ENCODE assay signal across 14 cellular contexts in the genomic region with DNA sequence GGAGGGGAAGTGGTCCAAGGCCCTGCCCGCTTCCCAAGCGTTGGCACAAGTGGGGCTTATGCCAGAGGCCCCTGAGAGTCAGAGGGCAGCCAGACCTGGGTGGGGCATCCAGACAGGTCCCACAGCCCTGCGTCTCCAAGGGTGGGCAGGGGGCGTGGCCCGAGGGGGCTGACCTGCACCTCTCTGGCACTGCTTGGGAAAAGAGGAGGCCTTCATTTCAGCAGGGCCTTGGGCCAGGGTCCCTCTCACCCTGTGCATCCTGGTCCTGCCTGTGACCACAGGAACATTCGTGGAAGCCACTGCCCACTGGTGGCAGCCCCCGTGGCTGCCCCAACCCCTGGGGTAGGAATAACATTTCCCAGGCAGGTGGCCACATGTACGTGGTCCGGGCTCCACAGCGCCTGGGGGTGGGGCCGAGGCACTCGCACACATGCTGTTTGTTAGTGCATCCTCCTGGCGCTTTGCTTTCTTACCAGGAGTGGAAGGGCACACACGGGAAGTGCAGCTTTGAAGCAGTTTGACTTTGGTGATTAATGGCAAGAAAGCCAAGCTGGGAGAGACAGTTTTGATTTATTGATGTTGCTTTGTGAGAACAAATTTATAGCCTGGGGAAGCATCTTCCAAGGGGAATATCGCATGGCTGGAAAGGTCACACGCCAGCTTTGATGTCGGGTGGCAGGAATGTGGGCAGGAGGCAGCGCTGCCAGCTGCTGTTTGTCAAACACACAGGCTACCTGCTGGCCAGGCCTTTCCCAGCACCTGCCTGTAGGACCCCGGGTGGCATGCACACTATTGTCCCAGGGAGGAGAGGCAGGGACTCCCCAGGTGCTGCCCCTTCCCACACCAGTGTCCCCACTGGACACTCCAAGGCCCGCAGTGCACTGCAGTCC. TPM values are rescaled to one million over a fixed set of nuclear protein-coding genes. Genes with fewer than 3 reads are reported as not detected.
DNase-seq lines count a peak whose midpoint lies in the region; ATAC-seq and TF ChIP-seq lines count a peak whose summit lies in the region.
"Had no signal": no experiment of that assay in that cellular context is flagged by ENCODE, and none has a peak within 500 bp of the region (broad histone marks: within the 10 kb centered on the region; RNA-seq: fewer than 3 reads in every experiment).

No MANE protein-coding gene starts in this region.

- H3K36me3 ChIP-seq in GM23338 (ENCODE audit: insufficient read depth) (no peaks in the 10 kb centered on the region), endodermal cell (ENCODE audit: control insufficient read depth, insufficient read depth, low read length) (peaks cover 7% of the 10 kb centered on the region)
- H3K36me3 ChIP-seq: thyroid gland had no signal

- H3K36me3 Mint-ChIP-seq in GM23338 (ENCODE audit: low read depth) (peaks cover 6% of the 10 kb centered on the region; the same call in 1 of the 3 replicates), endodermal cell (ENCODE audit: low read depth) (peaks cover 8% of the 10 kb centered on the region)
- H3K36me3 Mint-ChIP-seq: WTC11 had no signal

- H3F3A ChIP-seq in GM23338 (replicated peaks; ENCODE audit: low read depth) = peaks cover 8% of the 10 kb centered on the region; the same call in 1 of the 2 replicates

- H2AFZ ChIP-seq in GM23338 = no peak overlapping the region

- H3K9me2 ChIP-seq in GM23338 (ENCODE audit: insufficient read depth) = no peaks in the 10 kb centered on the region

- ATAC-seq in GM23338 (no peak), HG03457 (IDR thresholded peaks at IDR 0.05; ENCODE audit: unreplicated experiment) (no peak), HG02798 (IDR thresholded peaks at IDR 0.05; ENCODE audit: poor library complexity, unreplicated experiment) (no peak)
- ATAC-seq: WTC11 had no signal

- H3K9me3 ChIP-seq in endodermal cell (ENCODE audit: control insufficient read depth, low read length) = no peaks in the 10 kb centered on the region
- H3K9me3 ChIP-seq: thyroid gland had no signal

- peaks cover 15% of the 10 kb centered on the region for H3K79me2 ChIP-seq in GM23338 (replicated peaks; ENCODE audit: insufficient read depth)

- H3K4me2 ChIP-seq in GM23338 = no peak overlapping the region

- peaks cover 5% of the 10 kb centered on the region; the same call in 2 of the 3 replicates for H3K4me1 Mint-ChIP-seq in GM23338
- H3K4me1 Mint-ChIP-seq in endodermal cell = peaks cover 5% of the 10 kb centered on the region

- H3K4me3 ChIP-seq in GM23338 (no peak overlapping the region), endodermal cell (ENCODE audit: low read length) (no peak overlapping the region)
- H3K4me3 ChIP-seq: thyroid gland had no signal

- 93 to 94% methylated on average over 19 to 20 of the region's 20 CpGs for WGBS in endodermal cell (ENCODE audit: insufficient coverage in 1 of 2, insufficient read length in 1 of 2), 2 experiments

- H3K4me1 ChIP-seq in GM23338 (ENCODE audit: insufficient read depth) (peaks cover 5% of the 10 kb centered on the region; the same call in 1 of the 2 replicates), endodermal cell (ENCODE audit: control insufficient read depth, insufficient read depth, low read length) (no peaks in the 10 kb centered on the region)

- H3K27ac ChIP-seq in GM23338 (ENCODE audit: low read depth) (0 out of 2 replicates have a peak overlapping the region, but pooled peaks have one; percentile 80), endodermal cell (ENCODE audit: low read depth, low read length) (peak overlapping the region; percentile 47)
- H3K27ac ChIP-seq: thyroid gland had no signal

- peaks cover 3% of the 10 kb centered on the region for H4K20me1 ChIP-seq in GM23338 (replicated peaks; ENCODE audit: insufficient read depth)

- peaks cover 17% of the 10 kb centered on the region for H3K27me3 Mint-ChIP-seq in GM23338 (ENCODE audit: insufficient read depth, low read depth, poor library complexity)
- no peaks in the 10 kb centered on the region for H3K27me3 Mint-ChIP-seq in endodermal cell (ENCODE audit: insufficient read depth)
- H3K27me3 Mint-ChIP-seq: CD4-positive, alpha-beta memory T cell had no signal

- no peak for TF ChIP-seq CTCF in GM23338 (conservative IDR thresholded peaks at IDR 0.05; ENCODE audit: low read depth in 2 of 2)
- no peak for TF ChIP-seq CTCF in endodermal cell (conservative IDR thresholded peaks at IDR 0.05)

- H3K9me3 Mint-ChIP-seq in GM23338 (no peaks in the 10 kb centered on the region), endodermal cell (no peaks in the 10 kb centered on the region)
- H3K9me3 Mint-ChIP-seq: CD4-positive, alpha-beta memory T cell; HFFc6; WTC11 had no signal

- no peak overlapping the region; the same call in 2 of the 3 replicates for H3K4me3 Mint-ChIP-seq in GM23338
- H3K4me3 Mint-ChIP-seq in endodermal cell = no peak overlapping the region
- H3K4me3 Mint-ChIP-seq: HFFc6, WTC11 had no signal

- H3K27ac Mint-ChIP-seq in GM23338 (no peak overlapping the region), endodermal cell (no peak overlapping the region)
- H3K27ac Mint-ChIP-seq: HFFc6, WTC11 had no signal

- no peaks in the 10 kb centered on the region for H3K27me3 ChIP-seq in GM23338 (ENCODE audit: insufficient read depth)
- H3K27me3 ChIP-seq in endodermal cell (ENCODE audit: control insufficient read depth, insufficient read depth, low read length, poor library complexity, severe bottlenecking) = no peaks in the 10 kb centered on the region
- H3K27me3 ChIP-seq: thyroid gland had no signal

- no peak for DNase-seq in GM23338 (ENCODE audit: low spot score)
- DNase-seq in NCI-H2196 (lab: John Stamatoyannopoulos, UW; ENCODE audit: unreplicated experiment) = peak; percentile 61
- DNase-seq in endodermal cell = no peak
- no peak for DNase-seq in COLO829 (ENCODE audit: low spot score)
- DNase-seq: amniotic stem cell; CD4-positive, alpha-beta memory T cell; cortex of kidney; HFFc6; NCI-H748 treated with DMSO at 0.1 percent for 48 hours; stimulated activated CD4-positive, alpha-beta T cell treated with anti-CD3 and anti-CD28 coated beads, Interleukin-15, amount 100 ng/mL, for 24 hours; thyroid gland had no signal

- H3K9ac ChIP-seq in endodermal cell (ENCODE audit: extremely low read depth, low read length, poor library complexity, severe bottlenecking) = no peak overlapping the region

TF ChIP-seq in GM23338, 12 proteins besides CTCF, POLR2A, EP300 and RAD21:
- no peak for TF ChIP-seq ZNF114 (CRISPR knock-in tag; IDR thresholded peaks at IDR 0.05)
- no peak for TF ChIP-seq NANOG (IDR thresholded peaks at IDR 0.05; ENCODE audit: borderline replicate concordance)
- no peak for TF ChIP-seq CREB1 (CRISPR knock-in tag; IDR thresholded peaks at IDR 0.05; ENCODE audit: low read depth)
- no peak for TF ChIP-seq JUNB (IDR thresholded peaks at IDR 0.05; ENCODE audit: unreplicated experiment)
- TF ChIP-seq EZH2phosphoT487 (IDR thresholded peaks at IDR 0.05; ENCODE audit: unreplicated experiment) = no peak
- TF ChIP-seq EZH2 (IDR thresholded peaks at IDR 0.05; ENCODE audit: low read depth, unreplicated experiment) = no peak
- TF ChIP-seq STAT1 (IDR thresholded peaks at IDR 0.05; ENCODE audit: unreplicated experiment) = no peak
TF ChIP-seq in GM23338: peak in this region for 0.

RNA-seq across cellular contexts. Expression of gene CENPX, which starts 4.3 kb away (rescaled TPM):
- 114 and 127 TPM in 2 replicates for total RNA-seq in GM23338 (2014; rRNA removed; shearing (Covaris generic))
- 157 and 172 TPM in 2 replicates for polyA plus RNA-seq in GM23338 (2016; fragmentation: Nextera tagmentation; extraction: Ambion mirVana)
- total RNA-seq in endodermal cell = 10 to 100 TPM; 80.0 to 85.0 TPM
- polyA plus RNA-seq in endodermal cell (2013, experiment 1 of 2) = 62.5 TPM
- polyA plus RNA-seq in endodermal cell (2013, experiment 2 of 2) = 61.5 TPM

RNA-seq across cellular contexts. Expression of gene LRRC45, which starts 4.7 kb away (rescaled TPM):
- total RNA-seq in GM23338 (2014; rRNA removed; shearing (Covaris generic)) = 40.7 and 41.6 TPM in 2 replicates
- 16.1 and 17.6 TPM in 2 replicates for polyA plus RNA-seq in GM23338 (2016; fragmentation: Nextera tagmentation; extraction: Ambion mirVana)
- total RNA-seq in endodermal cell = 10 to 100 TPM; 35.1 to 38.9 TPM
- 22.3 TPM for polyA plus RNA-seq in endodermal cell (2013, experiment 1 of 2)
- polyA plus RNA-seq in endodermal cell (2013, experiment 2 of 2) = 20.1 TPM

RNA-seq across cellular contexts. Expression of gene RAC3, which starts 13.1 kb away (rescaled TPM):
- total RNA-seq in GM23338 (2014; rRNA removed; shearing (Covaris generic)) = 211 and 293 TPM in 2 replicates
- polyA plus RNA-seq in GM23338 (2016; fragmentation: Nextera tagmentation; extraction: Ambion mirVana) = 31.5 and 35.6 TPM in 2 replicates
- total RNA-seq in endodermal cell = 10 to 100 TPM; 45.7 to 53.9 TPM
- polyA plus RNA-seq in endodermal cell (2013, experiment 1 of 2) = 58.8 TPM
- polyA plus RNA-seq in endodermal cell (2013, experiment 2 of 2) = 53.5 TPM

RNA-seq across cellular contexts. Expression of gene DCXR, which starts 19.1 kb away (rescaled TPM):
- 84.8 and 86.9 TPM in 2 replicates for total RNA-seq in GM23338 (2014; rRNA removed; shearing (Covaris generic))
- polyA plus RNA-seq in GM23338 (2016; fragmentation: Nextera tagmentation; extraction: Ambion mirVana) = 137 and 147 TPM in 2 replicates
- 10 to 100 TPM; 73.8 to 83.6 TPM for total RNA-seq in endodermal cell
- polyA plus RNA-seq in endodermal cell (2013, experiment 1 of 2) = 84.8 TPM
- polyA plus RNA-seq in endodermal cell (2013, experiment 2 of 2) = 72.9 TPM

RNA-seq across cellular contexts. Expression of gene RFNG, which starts 33.2 kb away (rescaled TPM):
- total RNA-seq in GM23338 (2014; rRNA removed; shearing (Covaris generic)) = 36.9 and 44.7 TPM in 2 replicates
- polyA plus RNA-seq in GM23338 (2016; fragmentation: Nextera tagmentation; extraction: Ambion mirVana) = 18.0 and 18.9 TPM in 2 replicates
- 10 to 100 TPM; 46.3 to 54.5 TPM for total RNA-seq in endodermal cell
- polyA plus RNA-seq in endodermal cell (2013, experiment 1 of 2) = 44.6 TPM
- polyA plus RNA-seq in endodermal cell (2013, experiment 2 of 2) = 43.4 TPM
